ENCODE assay signal across 22 cellular contexts in the genomic region with DNA sequence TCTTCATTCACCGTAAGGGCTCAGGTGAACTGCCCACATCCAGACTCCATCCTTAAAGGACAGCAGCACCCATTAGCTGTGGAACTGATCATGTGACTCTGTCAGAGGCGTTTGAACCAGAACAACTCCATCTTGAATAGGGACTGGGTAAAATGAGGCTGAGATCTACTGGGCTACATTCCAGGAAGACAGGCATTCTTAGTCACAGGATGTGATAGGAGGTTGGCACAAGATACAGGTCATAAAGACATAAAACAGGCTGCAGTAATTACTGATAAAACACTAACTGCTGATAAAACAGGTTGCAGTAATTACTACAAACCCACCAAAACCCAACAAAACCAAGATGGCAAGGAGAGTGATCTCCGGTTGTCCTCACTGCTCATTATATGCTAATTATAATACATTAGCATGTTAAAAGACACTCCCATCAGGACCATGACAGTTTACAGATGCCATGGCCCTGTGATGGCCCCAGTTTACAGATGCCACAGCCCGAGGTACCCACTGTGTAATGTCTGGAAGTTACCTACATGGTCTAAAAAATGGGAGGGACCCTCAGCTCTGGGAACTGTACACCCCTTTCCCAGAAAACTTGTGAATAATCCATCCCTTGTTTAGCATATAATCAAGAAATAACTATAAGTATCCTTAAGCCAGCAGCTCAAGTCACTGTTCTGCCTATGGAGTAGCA. TPM values are rescaled to one million over a fixed set of nuclear protein-coding genes. Genes with fewer than 3 reads are reported as not detected.
DNase-seq lines count a peak whose midpoint lies in the region; ATAC-seq and TF ChIP-seq lines count a peak whose summit lies in the region.
"Had no signal": no experiment of that assay in that cellular context is flagged by ENCODE, and none has a peak within 500 bp of the region (broad histone marks: within the 10 kb centered on the region; RNA-seq: fewer than 3 reads in every experiment).

No MANE protein-coding gene starts in this region.

- ATAC-seq in right cardiac atrium (no peak), sciatic nerve (no peak), HG03469 (IDR thresholded peaks at IDR 0.05; ENCODE audit: unreplicated experiment) (no peak)
- no peak for ATAC-seq in stimulated activated naive B cell treated with anti-CD40 and anti-IgM and Interleukin-4, amounts not matched to agents 10 μg/mL and 1 μg/mL and 100 μg/mL, for 72 hours (replicated peaks)
- ATAC-seq: naive thymus-derived CD8-positive, alpha-beta T cell; psoas muscle had no signal

- H3F3A ChIP-seq in neural progenitor cell (ENCODE audit: low read depth) = no peaks in the 10 kb centered on the region

- H3K4me3 ChIP-seq in left ventricle myocardium inferior (no peak overlapping the region), right cardiac atrium (ENCODE audit: low read length) (no peak overlapping the region), neural progenitor cell (no peak overlapping the region)
- H3K4me3 ChIP-seq: lung, psoas muscle had no signal

- no peak overlapping the region for H3K4me2 ChIP-seq in neural progenitor cell

- 66% methylated on average over 4 of the region's 4 CpGs for WGBS in right cardiac atrium

- H4K20me1 ChIP-seq in neural progenitor cell (ENCODE audit: low read depth) = peaks cover 51% of the 10 kb centered on the region

- POLR2A ChIA-PET in RWPE1 (lab: Yijun Ruan, JAX; ENCODE audit: low non-redundant PET) = no interaction called here

- TF ChIP-seq CTCF in left ventricle myocardium inferior (IDR thresholded peaks at IDR 0.05; ENCODE audit: borderline replicate concordance) (no peak), RWPE1 (conservative IDR thresholded peaks at IDR 0.05; ENCODE audit: low read depth) (no peak), neural progenitor cell (IDR thresholded peaks at IDR 0.05) (no peak)

- DNase-seq in left ventricle myocardium inferior (no peak), right cardiac atrium (no peak), RWPE1 (ENCODE audit: low spot score) (no peak), islet precursor cell (peak; percentile 4), sciatic nerve (ENCODE audit: low spot score) (no peak), neural progenitor cell (ENCODE audit: low spot score) (no peak)
- DNase-seq in stimulated activated naive B cell treated with anti-CD40 and anti-IgM and Interleukin-4, amounts not matched to agents 10 μg/mL and 1 μg/mL and 100 μg/mL, for 72 hours = no peak
- DNase-seq: ACHN; activated CD4-positive, alpha-beta T cell treated with anti-CD3 and anti-CD28 coated beads, Interleukin-2, amount 50 U/mL, for 1 hour; activated naive CD4-positive, alpha-beta T cell treated with anti-CD3 and anti-CD28 coated beads, Interleukin-2, amount 10 ng/mL, durations not matched to agents 7 days and 5 days; effector memory CD4-positive, alpha-beta T cell; KG1; naive thymus-derived CD8-positive, alpha-beta T cell; NCI-H1092 treated with DMSO at 0.1 percent for 48 hours; NCI-H2081; NCI-H510A; NK-92 treated with Interleukin-12 subunit alpha and Interleukin-12 subunit beta, amount 100 ng/mL, for 24 hours; psoas muscle; stimulated activated CD4-positive, alpha-beta T cell treated with anti-CD3 and anti-CD28 coated beads, Interleukin-4, amount 100 ng/mL, for 24 hours had no signal

- intact Hi-C loops in left ventricle myocardium inferior (cut with micrococcal nuclease) (no loop called here), right cardiac atrium (cut with DNase I) (no loop called here), sciatic nerve (cut with DNase I) (no loop called here)

- H3K79me2 ChIP-seq in neural progenitor cell (ENCODE audit: low read depth) = peaks cover 91% of the 10 kb centered on the region

- no peaks in the 10 kb centered on the region for H3K36me3 ChIP-seq in left ventricle myocardium inferior
- no peaks in the 10 kb centered on the region for H3K36me3 ChIP-seq in neural progenitor cell

- no peak overlapping the region for H3K9ac ChIP-seq in neural progenitor cell

- no peak overlapping the region for H3K4me3 Mint-ChIP-seq in stimulated activated naive B cell treated with anti-CD40 and anti-IgM and Interleukin-4, amounts not matched to agents 10 μg/mL and 1 μg/mL and 100 μg/mL, for 72 hours
- H3K4me3 Mint-ChIP-seq in neural progenitor cell = no peak overlapping the region
- H3K4me3 Mint-ChIP-seq: activated naive CD4-positive, alpha-beta T cell treated with anti-CD3 and anti-CD28 coated beads, Interleukin-2, amount 10 ng/mL, durations not matched to agents 7 days and 5 days; CD8-positive, alpha-beta memory T cell; naive thymus-derived CD8-positive, alpha-beta T cell had no signal

- peaks cover 4 to 9% of the 10 kb centered on the region in 2 donors for H3K36me3 Mint-ChIP-seq in stimulated activated naive B cell treated with anti-CD40 and anti-IgM and Interleukin-4, amounts not matched to agents 10 μg/mL and 1 μg/mL and 100 μg/mL, for 72 hours
- peaks cover 3% of the 10 kb centered on the region for H3K36me3 Mint-ChIP-seq in neural progenitor cell
- H3K36me3 Mint-ChIP-seq: activated naive CD4-positive, alpha-beta T cell treated with anti-CD3 and anti-CD28 coated beads, Interleukin-2, amount 10 ng/mL, durations not matched to agents 7 days and 5 days had no signal

- H3K4me1 Mint-ChIP-seq in stimulated activated naive B cell treated with anti-CD40 and anti-IgM and Interleukin-4, amounts not matched to agents 10 μg/mL and 1 μg/mL and 100 μg/mL, for 72 hours = peaks cover 67 to 91% of the 10 kb centered on the region in 2 donors
- H3K4me1 Mint-ChIP-seq in neural progenitor cell = peaks cover 3% of the 10 kb centered on the region

- H3K4me1 ChIP-seq in left ventricle myocardium inferior (peaks cover 81% of the 10 kb centered on the region), right cardiac atrium (ENCODE audit: control insufficient read depth, insufficient read depth, low read length) (peaks cover 37% of the 10 kb centered on the region), neural progenitor cell (peaks cover 11% of the 10 kb centered on the region)

- H3K27ac ChIP-seq in left ventricle myocardium inferior (replicated peaks) = peak overlapping the region; percentile 14
- no peak overlapping the region for H3K27ac ChIP-seq in right cardiac atrium (ENCODE audit: low read length)
- H3K27ac ChIP-seq in RWPE1 = peak overlapping the region; percentile 46
- H3K27ac ChIP-seq in neural progenitor cell = no peak overlapping the region
- H3K27ac ChIP-seq: psoas muscle had no signal

- no peaks in the 10 kb centered on the region for H3K27me3 Mint-ChIP-seq in stimulated activated naive B cell treated with anti-CD40 and anti-IgM and Interleukin-4, amounts not matched to agents 10 μg/mL and 1 μg/mL and 100 μg/mL, for 72 hours
- H3K27me3 Mint-ChIP-seq in neural progenitor cell (ENCODE audit: insufficient read depth, low read depth) = no peaks in the 10 kb centered on the region
- H3K27me3 Mint-ChIP-seq: activated naive CD4-positive, alpha-beta T cell treated with anti-CD3 and anti-CD28 coated beads, Interleukin-2, amount 10 ng/mL, durations not matched to agents 7 days and 5 days; CD8-positive, alpha-beta memory T cell; naive thymus-derived CD8-positive, alpha-beta T cell had no signal

- H3K9me3 ChIP-seq in left ventricle myocardium inferior (replicated peaks) (no peaks in the 10 kb centered on the region), right cardiac atrium (ENCODE audit: control insufficient read depth, low read length) (no peaks in the 10 kb centered on the region), neural progenitor cell (ENCODE audit: low read depth) (no peaks in the 10 kb centered on the region)
- H3K9me3 ChIP-seq: psoas muscle had no signal

- H3K27me3 ChIP-seq in left ventricle myocardium inferior (ENCODE audit: low read depth) (no peaks in the 10 kb centered on the region), right cardiac atrium (ENCODE audit: control insufficient read depth, insufficient read depth) (no peaks in the 10 kb centered on the region), neural progenitor cell (no peaks in the 10 kb centered on the region)

- H2AFZ ChIP-seq in neural progenitor cell (replicated peaks) = no peak overlapping the region

- peak overlapping the region; percentile 84 for H3K27ac Mint-ChIP-seq in stimulated activated naive B cell treated with anti-CD40 and anti-IgM and Interleukin-4, amounts not matched to agents 10 μg/mL and 1 μg/mL and 100 μg/mL, for 72 hours
- H3K27ac Mint-ChIP-seq in neural progenitor cell = no peak overlapping the region
- H3K27ac Mint-ChIP-seq: activated naive CD4-positive, alpha-beta T cell treated with anti-CD3 and anti-CD28 coated beads, Interleukin-2, amount 10 ng/mL, durations not matched to agents 7 days and 5 days had no signal

- CTCF ChIA-PET in RWPE1 (lab: Yijun Ruan, JAX) = interaction anchor here (1.2 kb wide), 1 partner anchor 29 kb away, joined by 3 read pairs; a partner anchor contains a TSS

- no peaks in the 10 kb centered on the region for H3K9me3 Mint-ChIP-seq in stimulated activated naive B cell treated with anti-CD40 and anti-IgM and Interleukin-4, amounts not matched to agents 10 μg/mL and 1 μg/mL and 100 μg/mL, for 72 hours
- H3K9me3 Mint-ChIP-seq in neural progenitor cell = no peaks in the 10 kb centered on the region
- H3K9me3 Mint-ChIP-seq: activated naive CD4-positive, alpha-beta T cell treated with anti-CD3 and anti-CD28 coated beads, Interleukin-2, amount 10 ng/mL, durations not matched to agents 7 days and 5 days; CD8-positive, alpha-beta memory T cell; naive thymus-derived CD8-positive, alpha-beta T cell had no signal

RNA-seq across cellular contexts. Expression of a gene that starts 28.6 kb away (rescaled TPM):
- 37.3 TPM for total RNA-seq in left ventricle myocardium inferior
- total RNA-seq in right cardiac atrium = 10 to 100 TPM; 29.5 to 36.0 (median 33.8) TPM
- 20.0 TPM for polyA plus RNA-seq in right cardiac atrium
- 31.0 TPM for total RNA-seq in sciatic nerve
- total RNA-seq in neural progenitor cell (ENCODE audit: low replicate concordance) = 15.1 and 22.9 TPM in 2 replicates

Comparison
In these comparisons a context has a peak if more than half of its experiments do, and no peak if none do; other contexts are left out.
1. H3K27ac ChIP-seq: peak in left ventricle myocardium inferior (single experiment) and RWPE1 (single experiment); none in right cardiac atrium (single experiment) and neural progenitor cell (single experiment).